In genomic region chr11:4041731-4042391, GRCh38 we compare ENCODE assay signal across 19 cellular contexts. TPM values are rescaled to one million over a fixed set of nuclear protein-coding genes. Genes with fewer than 3 reads are reported as not detected.
A peak's percentile ranks its signal among the peaks of the same experiment; 100 is the strongest.
DNase-seq lines count a peak whose midpoint lies in the region; ATAC-seq, FAIRE-seq and TF ChIP-seq lines count a peak whose summit lies in the region.
"Had no signal": no experiment of that assay in that cellular context is flagged by ENCODE, and none has a peak within 500 bp of the region (broad histone marks: within the 10 kb centered on the region; RNA-seq: fewer than 3 reads in every experiment).

No MANE protein-coding gene starts in this region.

- H3K4me3 ChIP-seq in AG10803 (ENCODE audit: low read length), result no peak overlapping the region

- DNase-seq in AG10803 (ENCODE audit: low read depth) (peak; percentile 35), NCI-H2029 (lab: John Stamatoyannopoulos, UW) (peak; percentile 70), astrocyte of the hippocampus (ENCODE audit: low read depth, low spot score) (peak; percentile 52), myocyte (ENCODE audit: low read depth) (peak; percentile 97), urothelium cell line (ENCODE audit: low spot score) (no peak)
- DNase-seq in activated T-helper 2 cell treated with anti-CD3 and anti-CD28 coated beads, Interferon-gamma antibody, Interleukin-2, Interleukin-4, amounts not matched to agents 10 μg/mL and 5 μg/mL and 100 μg/mL, durations not matched to agents 14 hours and 24 hours and 36 hours (ENCODE audit: low spot score), result no peak
- no peak for DNase-seq in stimulated activated CD4-positive, alpha-beta T cell treated with anti-CD3 and anti-CD28 coated beads, Interleukin-4, amount 100 ng/mL, for 24 hours
- DNase-seq: DND-41, GDM1, HCEC 1CT, Kasumi-1, NCI-H1436, NCI-H2081 treated with DMSO at 0.1 percent for 48 hours, NCI-H748 treated with DMSO at 0.1 percent for 48 hours, PC-3 had no signal

- H3K27ac Mint-ChIP-seq in activated T-helper 2 cell treated with anti-CD3 and anti-CD28 coated beads, Interferon-gamma antibody, Interleukin-2, Interleukin-4, amounts not matched to agents 10 μg/mL and 5 μg/mL and 100 μg/mL, durations not matched to agents 14 hours and 24 hours and 36 hours, result no peak overlapping the region

- peaks cover 24% of the 10 kb centered on the region for H3K4me1 Mint-ChIP-seq in activated T-helper 2 cell treated with anti-CD3 and anti-CD28 coated beads, Interferon-gamma antibody, Interleukin-2, Interleukin-4, amounts not matched to agents 10 μg/mL and 5 μg/mL and 100 μg/mL, durations not matched to agents 14 hours and 24 hours and 36 hours (ENCODE audit: low read depth)

- H3K9me3 Mint-ChIP-seq in activated T-helper 2 cell treated with anti-CD3 and anti-CD28 coated beads, Interferon-gamma antibody, Interleukin-2, Interleukin-4, amounts not matched to agents 10 μg/mL and 5 μg/mL and 100 μg/mL, durations not matched to agents 14 hours and 24 hours and 36 hours, result no peaks in the 10 kb centered on the region

- no peak for FAIRE-seq in urothelium cell line (lab: Jason Lieb, UNC)
- FAIRE-seq: A204.1, GM12892, GM19239 had no signal

- TF ChIP-seq CTCF in AG10803 (conservative IDR thresholded peaks at IDR 0.05; ENCODE audit: low read length), result no peak

- intact Hi-C loops in activated T-helper 2 cell treated with anti-CD3 and anti-CD28 coated beads, Interferon-gamma antibody, Interleukin-2, Interleukin-4, amounts not matched to agents 10 μg/mL and 5 μg/mL and 100 μg/mL, durations not matched to agents 14 hours and 24 hours and 36 hours (cut with micrococcal nuclease), result no loop called here

- no peak for ATAC-seq in HG03095 (IDR thresholded peaks at IDR 0.05; ENCODE audit: unreplicated experiment)
- ATAC-seq: PC-3 had no signal

- H3K4me3 Mint-ChIP-seq in activated T-helper 2 cell treated with anti-CD3 and anti-CD28 coated beads, Interferon-gamma antibody, Interleukin-2, Interleukin-4, amounts not matched to agents 10 μg/mL and 5 μg/mL and 100 μg/mL, durations not matched to agents 14 hours and 24 hours and 36 hours (ENCODE audit: low read depth), result no peak overlapping the region

- H3K27me3 Mint-ChIP-seq in activated T-helper 2 cell treated with anti-CD3 and anti-CD28 coated beads, Interferon-gamma antibody, Interleukin-2, Interleukin-4, amounts not matched to agents 10 μg/mL and 5 μg/mL and 100 μg/mL, durations not matched to agents 14 hours and 24 hours and 36 hours (ENCODE audit: low read depth), result no peaks in the 10 kb centered on the region

- peaks cover 17% of the 10 kb centered on the region for H3K36me3 Mint-ChIP-seq in activated T-helper 2 cell treated with anti-CD3 and anti-CD28 coated beads, Interferon-gamma antibody, Interleukin-2, Interleukin-4, amounts not matched to agents 10 μg/mL and 5 μg/mL and 100 μg/mL, durations not matched to agents 14 hours and 24 hours and 36 hours (ENCODE audit: low read depth)

RNA-seq across cellular contexts. Expression of gene RRM1, which starts 52.7 kb away (rescaled TPM):
- 40.8 and 41.5 TPM in 2 replicates for total RNA-seq in myocyte
- 19.0 TPM for polyA plus RNA-seq in myocyte (2012)
- 142 and 146 TPM in 2 replicates for total RNA-seq in activated T-helper 2 cell treated with anti-CD3 and anti-CD28 coated beads, Interferon-gamma antibody, Interleukin-2, Interleukin-4, amounts not matched to agents 10 μg/mL and 5 μg/mL and 100 μg/mL, durations not matched to agents 14 hours and 24 hours and 36 hours

Comparison
In these comparisons a context has a peak if more than half of its experiments do, and no peak if none do; other contexts are left out.
1. DNase-seq: peak in AG10803 (single experiment), NCI-H2029 (single experiment), astrocyte of the hippocampus (single experiment) and myocyte (single experiment); none in urothelium cell line (single experiment), activated T-helper 2 cell treated with anti-CD3 and anti-CD28 coated beads, Interferon-gamma antibody, Interleukin-2, Interleukin-4, amounts not matched to agents 10 μg/mL and 5 μg/mL and 100 μg/mL, durations not matched to agents 14 hours and 24 hours and 36 hours (single experiment) and stimulated activated CD4-positive, alpha-beta T cell treated with anti-CD3 and anti-CD28 coated beads, Interleukin-4, amount 100 ng/mL, for 24 hours (single experiment).